Comparison of ENCODE assay signal across 8 cellular contexts in the genomic region with DNA sequence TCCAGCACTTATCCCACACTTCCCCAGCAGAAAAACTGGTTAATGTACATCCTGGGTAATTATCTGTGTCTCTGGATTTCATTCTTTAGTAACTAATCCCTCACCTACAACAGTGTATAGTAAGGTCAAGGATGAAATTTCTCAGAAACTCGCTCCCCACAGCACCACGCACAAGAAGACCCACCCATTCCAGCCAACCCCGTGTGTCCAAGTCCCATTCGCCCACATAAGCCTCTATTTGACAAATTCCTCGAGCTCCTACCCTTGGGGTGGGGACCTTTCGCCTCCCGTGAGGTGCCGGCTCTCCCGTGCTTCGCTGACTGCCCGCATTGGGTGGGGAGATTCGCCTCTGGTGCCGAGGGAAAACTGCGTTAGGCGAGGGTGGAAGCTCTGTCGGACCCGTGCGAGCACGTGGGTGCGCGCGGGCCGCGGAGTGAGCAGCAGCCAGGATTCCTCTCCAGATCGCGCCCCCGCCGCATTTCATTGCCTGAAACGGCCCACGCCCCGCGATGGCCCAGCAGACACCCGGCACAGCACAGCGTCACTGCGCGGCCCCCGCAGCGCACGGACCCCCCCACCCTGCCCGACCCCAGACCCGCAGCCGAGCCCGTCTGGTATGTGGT. TPM values are rescaled to one million over a fixed set of nuclear protein-coding genes. Genes with fewer than 3 reads are reported as not detected.
A peak's percentile ranks its signal among the peaks of the same experiment; 100 is the strongest.
DNase-seq lines count a peak whose midpoint lies in the region; ATAC-seq and TF ChIP-seq lines count a peak whose summit lies in the region.

No MANE protein-coding gene starts in this region.

- POLR2A ChIA-PET in AG04449 (lab: Yijun Ruan, JAX) = no interaction called here

- no peak for TF ChIP-seq CTCF in AG04449 (IDR thresholded peaks at IDR 0.05; ENCODE audit: insufficient read depth, low read length, missing control alignments)

- ATAC-seq in GM19324 (IDR thresholded peaks at IDR 0.05; ENCODE audit: low FRiP score, unreplicated experiment) (peak; percentile 1), HG03571 (IDR thresholded peaks at IDR 0.05; ENCODE audit: unreplicated experiment) (peak; percentile 7)

- peak overlapping the region; percentile 60 for H3K4me3 ChIP-seq in AG04449 (ENCODE audit: low read depth, low read length)

- CTCF ChIA-PET in AG04449 (lab: Yijun Ruan, JAX) = no interaction called here

- DNase-seq in AG04449 (ENCODE audit: low read depth, low spot score) = no peak
- DNase-seq in activated CD4-positive, alpha-beta T cell treated with anti-CD3 and anti-CD28 coated beads for 24 hours (ENCODE audit: low read depth in 2 of 2) = peak; percentile 18 to 21
- peak; percentile 69 for DNase-seq in ecto neural progenitor cell (ENCODE audit: low spot score)
- DNase-seq in mucosa of gallbladder (ENCODE audit: low spot score) = peak; percentile 12
- peak; percentile 35 for DNase-seq in stimulated activated naive CD4-positive, alpha-beta T cell treated with Interleukin-2 at 50 U/mL for 16 hours (lab: John Stamatoyannopoulos, UW)
- no peak for DNase-seq in cortex of kidney (lab: John Stamatoyannopoulos, UW)

RNA-seq across cellular contexts. Expression of gene EXPH5, which starts 0.9 kb away (rescaled TPM):
- 5.6 TPM for total RNA-seq in mucosa of gallbladder

Comparison
In these comparisons a context has a peak if more than half of its experiments do, and no peak if none do; other contexts are left out.
1. DNase-seq: peak in activated CD4-positive, alpha-beta T cell treated with anti-CD3 and anti-CD28 coated beads for 24 hours (2 of 2), ecto neural progenitor cell (single experiment), mucosa of gallbladder (single experiment) and stimulated activated naive CD4-positive, alpha-beta T cell treated with Interleukin-2 at 50 U/mL for 16 hours (single experiment); none in AG04449 (single experiment) and cortex of kidney (single experiment).